Comparison of ENCODE assay signal across 10 cellular contexts in genomic region chr7:143214789-143215679, GRCh38. TPM values are rescaled to one million over a fixed set of nuclear protein-coding genes. Genes with fewer than 3 reads are reported as not detected.
DNase-seq lines count a peak whose midpoint lies in the region; ATAC-seq and TF ChIP-seq lines count a peak whose summit lies in the region.
"Had no signal": no experiment of that assay in that cellular context is flagged by ENCODE, and none has a peak within 500 bp of the region (broad histone marks: within the 10 kb centered on the region; RNA-seq: fewer than 3 reads in every experiment).

No MANE protein-coding gene starts in this region.

- H3K4me3 ChIP-seq in adrenal gland (no peak overlapping the region), left ventricle myocardium inferior (no peak overlapping the region)
- H3K4me3 ChIP-seq: BLaER1 treated with 17β-estradiol and CSF1 and Interleukin-3, amounts not matched to agents 10 nM and 100 nM had no signal

- intact Hi-C loops in adrenal gland (cut with DNase I), result loop anchor here (5.0 to 10.0 kb wide), 2 partner anchors 208 to 340 kb away; no protein-coding TSS in a partner anchor
- intact Hi-C loops in left ventricle myocardium inferior (cut with micrococcal nuclease), result loop anchor here (2.0 kb wide), 1 partner anchor 208 kb away; no protein-coding TSS in a partner anchor
- intact Hi-C loops in sciatic nerve (cut with DNase I), result loop anchor here (5.0 kb wide), 1 partner anchor 203 kb away; no protein-coding TSS in a partner anchor

- H3K27me3 ChIP-seq in adrenal gland (no peaks in the 10 kb centered on the region), left ventricle myocardium inferior (ENCODE audit: low read depth) (peaks cover 4% of the 10 kb centered on the region)
- H3K27me3 ChIP-seq: BLaER1 treated with 17β-estradiol and CSF1 and Interleukin-3, amounts not matched to agents 10 nM and 100 nM had no signal

- TF ChIP-seq CTCF in adrenal gland (IDR thresholded peaks at IDR 0.05) (peak; percentile 98 to 100 (median 100)), left ventricle myocardium inferior (IDR thresholded peaks at IDR 0.05; ENCODE audit: borderline replicate concordance) (peak; percentile 100)

- H3K27ac ChIP-seq in adrenal gland, result no peak overlapping the region
- no peak overlapping the region for H3K27ac ChIP-seq in left ventricle myocardium inferior (replicated peaks)
- H3K27ac ChIP-seq: BLaER1 treated with 17β-estradiol and CSF1 and Interleukin-3, amounts not matched to agents 10 nM and 100 nM had no signal

- ATAC-seq in HG02798 (IDR thresholded peaks at IDR 0.05; ENCODE audit: poor library complexity, unreplicated experiment), result peak; percentile 92
- ATAC-seq in SK-N-SH treated with all-trans-retinoic acid at 6 μM for 48 hours, result peak; percentile 94
- ATAC-seq in sciatic nerve, result peak; percentile 82

- DNase-seq in activated gamma-delta T cell treated with Interleukin-2 at 50 U/mL for 16 hours (peak; percentile 59), activated gamma-delta T cell (lab: John Stamatoyannopoulos, UW) (no peak), NCI-H128 (lab: John Stamatoyannopoulos, UW; ENCODE audit: unreplicated experiment) (peak; percentile 45), adrenal gland (peak; percentile 49 to 82 (median 68)), left ventricle myocardium inferior (no peak), sciatic nerve (ENCODE audit: low spot score) (peak; percentile 67)

- WGBS in adrenal gland, 4 donors, result 16 to 23% (median 19%) methylated on average over 8 of the region's 8 CpGs

- H3K9me3 ChIP-seq in adrenal gland (replicated peaks in 1 of 3), result no peaks in the 10 kb centered on the region
- no peaks in the 10 kb centered on the region for H3K9me3 ChIP-seq in left ventricle myocardium inferior (replicated peaks)

- H3K36me3 ChIP-seq in adrenal gland (replicated peaks in 1 of 2), result no peaks in the 10 kb centered on the region
- H3K36me3 ChIP-seq in left ventricle myocardium inferior, result no peaks in the 10 kb centered on the region
- H3K36me3 ChIP-seq: BLaER1 treated with 17β-estradiol and CSF1 and Interleukin-3, amounts not matched to agents 10 nM and 100 nM had no signal

- H3K4me1 ChIP-seq in adrenal gland (replicated peaks in 1 of 2), result no peaks in the 10 kb centered on the region
- H3K4me1 ChIP-seq in left ventricle myocardium inferior, result no peaks in the 10 kb centered on the region

- TF ChIP-seq POLR2A in adrenal gland (IDR thresholded peaks at IDR 0.05), result no peak

TF ChIP-seq in SK-N-SH treated with all-trans-retinoic acid at 6 μM for 48 hours, 23 proteins besides CTCF, POLR2A, EP300 and RAD21:
- TF ChIP-seq ZFP3 (CRISPR knock-in tag; IDR thresholded peaks at IDR 0.05) (no peak), TOX (CRISPR knock-in tag; IDR thresholded peaks at IDR 0.05; ENCODE audit: borderline replicate concordance) (no peak), PATZ1 (CRISPR knock-in tag; IDR thresholded peaks at IDR 0.05; ENCODE audit: borderline replicate concordance) (no peak), POU6F1 (CRISPR knock-in tag; IDR thresholded peaks at IDR 0.05; ENCODE audit: borderline replicate concordance, low read depth) (no peak), CREB5 (CRISPR knock-in tag; IDR thresholded peaks at IDR 0.05; ENCODE audit: low read depth) (no peak), ZC3H10 (CRISPR knock-in tag; IDR thresholded peaks at IDR 0.05) (no peak), ESRRG (CRISPR knock-in tag; IDR thresholded peaks at IDR 0.05) (no peak), ZNF565 (CRISPR knock-in tag; conservative IDR thresholded peaks at IDR 0.05; ENCODE audit: low read depth) (no peak), SNAI2 (CRISPR knock-in tag; IDR thresholded peaks at IDR 0.05) (no peak), ZNF8 (CRISPR knock-in tag; IDR thresholded peaks at IDR 0.05) (no peak), CSDC2 (CRISPR knock-in tag; IDR thresholded peaks at IDR 0.05) (no peak), RARB (CRISPR knock-in tag; IDR thresholded peaks at IDR 0.05) (no peak), TSHZ2 (CRISPR knock-in tag; IDR thresholded peaks at IDR 0.05) (no peak), ZFP30 (CRISPR knock-in tag; IDR thresholded peaks at IDR 0.05) (no peak), ZNF70 (CRISPR knock-in tag; IDR thresholded peaks at IDR 0.05) (no peak), ISL1 (CRISPR knock-in tag; IDR thresholded peaks at IDR 0.05) (no peak), TCF4 (CRISPR knock-in tag; IDR thresholded peaks at IDR 0.05; ENCODE audit: borderline replicate concordance) (no peak)

RNA-seq across cellular contexts. Expression of gene TAS2R40, which starts 6.8 kb away (rescaled TPM):
- total RNA-seq in adrenal gland, result not detected
- not detected for polyA plus RNA-seq in adrenal gland
- not detected for total RNA-seq in left ventricle myocardium inferior
- total RNA-seq in sciatic nerve, result not detected
- total RNA-seq: urinary bladder had no signal
- polyA plus RNA-seq: urinary bladder had no signal

RNA-seq across cellular contexts. Expression of gene TAS2R39, which starts 31.8 kb away (rescaled TPM):
- not detected for total RNA-seq in adrenal gland
- polyA plus RNA-seq in adrenal gland, result not detected
- not detected for total RNA-seq in left ventricle myocardium inferior
- total RNA-seq in sciatic nerve, result not detected
- total RNA-seq: urinary bladder had no signal
- polyA plus RNA-seq: urinary bladder had no signal

RNA-seq across cellular contexts. Expression of gene GSTK1, which starts 48.2 kb away (rescaled TPM):
- 100 to 1,000 TPM; 155 to 300 (median 202) TPM for total RNA-seq in adrenal gland
- 100 to 1,000 TPM; 173 to 240 (median 229) TPM for polyA plus RNA-seq in adrenal gland
- total RNA-seq in left ventricle myocardium inferior, result 291 TPM
- total RNA-seq in sciatic nerve, result 155 TPM

Comparison
In these comparisons a context has a peak if more than half of its experiments do, and no peak if none do; other contexts are left out.
1. DNase-seq: peak in activated gamma-delta T cell treated with Interleukin-2 at 50 U/mL for 16 hours (single experiment), NCI-H128 (single experiment), adrenal gland (7 of 7) and sciatic nerve (single experiment); none in activated gamma-delta T cell (single experiment) and left ventricle myocardium inferior (single experiment).
2. Peak in every context shown above with its lines, with median percentiles within 50 percentile points of each other: ATAC-seq.